In the genomic region with DNA sequence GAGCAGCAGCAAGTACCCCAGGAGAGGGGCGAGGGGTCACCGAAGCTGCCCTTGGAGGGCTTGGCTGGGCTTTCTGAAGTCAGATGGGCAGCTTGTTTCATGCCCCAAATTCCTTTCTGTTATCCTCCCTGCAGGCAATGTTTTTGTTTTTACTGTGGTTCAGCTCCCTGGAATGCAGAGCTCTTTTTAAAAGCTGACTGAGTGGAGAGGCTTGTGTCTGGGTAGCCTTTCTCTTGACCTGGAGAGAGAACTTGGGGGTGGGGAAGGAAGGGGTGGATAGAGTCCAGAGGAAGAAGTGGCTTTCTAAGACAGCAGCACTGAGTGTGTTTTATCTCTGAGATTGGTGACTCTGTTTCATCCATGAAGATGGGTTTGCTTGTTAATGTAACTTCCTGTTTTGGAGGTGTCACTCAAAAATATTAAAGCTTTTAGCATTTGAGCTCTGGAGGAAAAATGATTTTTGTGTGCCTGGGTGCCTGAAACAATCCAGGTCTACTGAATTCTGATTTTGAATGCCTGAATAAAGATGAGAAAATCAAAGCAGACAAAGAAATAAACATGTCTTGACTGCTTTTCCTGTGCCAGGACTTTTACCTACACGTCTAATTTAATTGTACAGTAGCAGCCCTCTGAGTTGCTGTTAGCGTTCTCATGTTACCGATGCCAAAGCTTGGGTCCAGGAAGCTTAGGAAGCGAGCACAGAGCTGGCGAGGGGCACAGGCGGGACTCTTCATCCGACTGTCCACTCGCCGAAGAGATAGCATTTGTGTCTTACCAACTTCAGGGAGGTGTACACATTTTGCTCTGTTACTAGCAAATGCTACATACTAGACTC, we compare ENCODE assay signal across 13 cellular contexts.
DNase-seq lines count a peak whose midpoint lies in the region; ATAC-seq, FAIRE-seq and TF ChIP-seq lines count a peak whose summit lies in the region.
"Had no signal": no experiment of that assay in that cellular context is flagged by ENCODE, and none has a peak within 500 bp of the region (broad histone marks: within the 10 kb centered on the region; RNA-seq: fewer than 3 reads in every experiment).

No MANE protein-coding gene starts in this region.

- WGBS in A549 (ENCODE audit: missing lambda C conversion rate), result 62% methylated on average over 11 of the region's 11 CpGs
- WGBS in pancreas, 2 donors, result 28 to 38% methylated on average over 11 of the region's 11 CpGs

- no peaks in the 10 kb centered on the region for H3K27me3 ChIP-seq in pancreas
- H3K27me3 ChIP-seq: ovary had no signal

- FAIRE-seq in A549 (lab: Jason Lieb, UNC) (no peak), pancreas (lab: Jason Lieb, UNC) (no peak)

- CTCF ChIA-PET in A549 (lab: Yijun Ruan, JAX), result no interaction called here

- no peak for TF ChIP-seq EP300 in A549 (IDR thresholded peaks at IDR 0.05)

- intact Hi-C loops in pancreas (cut with DNase I), result no loop called here

- DNase-seq in A549 (ENCODE audit: low read depth in 1 of 2, low spot score in 1 of 2), result no peak
- DNase-seq in HPDE6-E6E7 (ENCODE audit: extremely low spot score), result peak; percentile 15
- peak; percentile 70 for DNase-seq in astrocyte of the cerebellum (ENCODE audit: low read depth)
- peak; percentile 96 for DNase-seq in islet precursor cell
- DNase-seq in COLO668 (lab: John Stamatoyannopoulos, UW; ENCODE audit: unreplicated experiment), result no peak
- DNase-seq in pancreas, result no peak
- DNase-seq: activated CD4-positive, alpha-beta T cell treated with anti-CD3 and anti-CD28 coated beads for 36 hours; CD4-positive, CD25-positive, alpha-beta regulatory T cell; dermis blood vessel endothelial cell; NCI-H1930; ovary had no signal

- TF ChIP-seq CTCF in A549 (IDR thresholded peaks at IDR 0.05), result no peak
- TF ChIP-seq CTCF in astrocyte of the cerebellum (IDR thresholded peaks at IDR 0.05; ENCODE audit: low read depth, low read length, missing control alignments), result no peak
- no peak for TF ChIP-seq CTCF in pancreas (IDR thresholded peaks at IDR 0.05)

- H3K4me2 ChIP-seq in A549, result peak overlapping the region; percentile 41

- H3K27ac ChIP-seq in A549, result 0 out of 6 replicates have a peak overlapping the region, but pooled peaks of 1 of the 2 experiments have one; percentile 1
- H3K27ac ChIP-seq in pancreas, result no peak overlapping the region
- H3K27ac ChIP-seq: ovary had no signal

- TF ChIP-seq RAD21 in A549 (conservative IDR thresholded peaks at IDR 0.05 in 1 of 2, IDR thresholded peaks at IDR 0.05 in 1 of 2), result no peak

- POLR2A ChIA-PET in A549 (lab: Yijun Ruan, JAX), result no interaction called here

- no peak for TF ChIP-seq POLR2A in A549 (IDR thresholded peaks at IDR 0.05; ENCODE audit: low read length)

- in situ Hi-C loops in astrocyte of the cerebellum (cut with HindIII; ENCODE audit: low sequenced_read_pairs), result no loop called here

- H3K36me3 ChIP-seq in pancreas, result no peaks in the 10 kb centered on the region
- H3K36me3 ChIP-seq: ovary had no signal

- no peaks in the 10 kb centered on the region for H3K9me3 ChIP-seq in A549
- no peaks in the 10 kb centered on the region for H3K9me3 ChIP-seq in pancreas
- H3K9me3 ChIP-seq: ovary had no signal

- H3K4me3 ChIP-seq in A549 (no peak overlapping the region), astrocyte of the cerebellum (ENCODE audit: low read depth, low read length) (no peak overlapping the region), pancreas (no peak overlapping the region)
- H3K4me3 ChIP-seq: ovary had no signal

- ATAC-seq in A549 (no peak), HG03520 (IDR thresholded peaks at IDR 0.05; ENCODE audit: unreplicated experiment) (no peak), GM19351 (IDR thresholded peaks at IDR 0.05; ENCODE audit: unreplicated experiment) (no peak), pancreas (no peak)
- ATAC-seq: activated CD4-positive, alpha-beta T cell treated with anti-CD3 and anti-CD28 coated beads for 36 hours had no signal

- H3K4me1 ChIP-seq in A549 (peaks cover 5% of the 10 kb centered on the region; the same call in 1 of the 3 replicates), pancreas (no peaks in the 10 kb centered on the region)

TF ChIP-seq in A549, 52 proteins besides CTCF, POLR2A, EP300 and RAD21:
- no peak for TF ChIP-seq NR3C1 (IDR thresholded peaks at IDR 0.05)
- no peak for TF ChIP-seq RFX5 (IDR thresholded peaks at IDR 0.05)
- TF ChIP-seq, protein P1, sequence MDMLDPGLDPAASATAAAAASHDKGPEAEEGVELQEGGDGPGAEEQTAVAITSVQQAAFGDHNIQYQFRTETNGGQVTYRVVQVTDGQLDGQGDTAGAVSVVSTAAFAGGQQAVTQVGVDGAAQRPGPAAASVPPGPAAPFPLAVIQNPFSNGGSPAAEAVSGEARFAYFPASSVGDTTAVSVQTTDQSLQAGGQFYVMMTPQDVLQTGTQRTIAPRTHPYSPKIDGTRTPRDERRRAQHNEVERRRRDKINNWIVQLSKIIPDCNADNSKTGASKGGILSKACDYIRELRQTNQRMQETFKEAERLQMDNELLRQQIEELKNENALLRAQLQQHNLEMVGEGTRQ (IDR thresholded peaks at IDR 0.05), result no peak
- TF ChIP-seq, protein P2, sequence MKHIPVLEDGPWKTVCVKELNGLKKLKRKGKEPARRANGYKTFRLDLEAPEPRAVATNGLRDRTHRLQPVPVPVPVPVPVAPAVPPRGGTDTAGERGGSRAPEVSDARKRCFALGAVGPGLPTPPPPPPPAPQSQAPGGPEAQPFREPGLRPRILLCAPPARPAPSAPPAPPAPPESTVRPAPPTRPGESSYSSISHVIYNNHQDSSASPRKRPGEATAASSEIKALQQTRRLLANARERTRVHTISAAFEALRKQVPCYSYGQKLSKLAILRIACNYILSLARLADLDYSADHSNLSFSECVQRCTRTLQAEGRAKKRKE (CRISPR knock-in tag; IDR thresholded peaks at IDR 0.05; ENCODE audit: low read depth), result no peak
- TF ChIP-seq NPAS2 (CRISPR knock-in tag; IDR thresholded peaks at IDR 0.05; ENCODE audit: borderline replicate concordance), result no peak
- no peak for TF ChIP-seq FOSB (CRISPR knock-in tag; IDR thresholded peaks at IDR 0.05)
- no peak for TF ChIP-seq TP53 (CRISPR knock-in tag; IDR thresholded peaks at IDR 0.05)
- TF ChIP-seq, protein P3, sequence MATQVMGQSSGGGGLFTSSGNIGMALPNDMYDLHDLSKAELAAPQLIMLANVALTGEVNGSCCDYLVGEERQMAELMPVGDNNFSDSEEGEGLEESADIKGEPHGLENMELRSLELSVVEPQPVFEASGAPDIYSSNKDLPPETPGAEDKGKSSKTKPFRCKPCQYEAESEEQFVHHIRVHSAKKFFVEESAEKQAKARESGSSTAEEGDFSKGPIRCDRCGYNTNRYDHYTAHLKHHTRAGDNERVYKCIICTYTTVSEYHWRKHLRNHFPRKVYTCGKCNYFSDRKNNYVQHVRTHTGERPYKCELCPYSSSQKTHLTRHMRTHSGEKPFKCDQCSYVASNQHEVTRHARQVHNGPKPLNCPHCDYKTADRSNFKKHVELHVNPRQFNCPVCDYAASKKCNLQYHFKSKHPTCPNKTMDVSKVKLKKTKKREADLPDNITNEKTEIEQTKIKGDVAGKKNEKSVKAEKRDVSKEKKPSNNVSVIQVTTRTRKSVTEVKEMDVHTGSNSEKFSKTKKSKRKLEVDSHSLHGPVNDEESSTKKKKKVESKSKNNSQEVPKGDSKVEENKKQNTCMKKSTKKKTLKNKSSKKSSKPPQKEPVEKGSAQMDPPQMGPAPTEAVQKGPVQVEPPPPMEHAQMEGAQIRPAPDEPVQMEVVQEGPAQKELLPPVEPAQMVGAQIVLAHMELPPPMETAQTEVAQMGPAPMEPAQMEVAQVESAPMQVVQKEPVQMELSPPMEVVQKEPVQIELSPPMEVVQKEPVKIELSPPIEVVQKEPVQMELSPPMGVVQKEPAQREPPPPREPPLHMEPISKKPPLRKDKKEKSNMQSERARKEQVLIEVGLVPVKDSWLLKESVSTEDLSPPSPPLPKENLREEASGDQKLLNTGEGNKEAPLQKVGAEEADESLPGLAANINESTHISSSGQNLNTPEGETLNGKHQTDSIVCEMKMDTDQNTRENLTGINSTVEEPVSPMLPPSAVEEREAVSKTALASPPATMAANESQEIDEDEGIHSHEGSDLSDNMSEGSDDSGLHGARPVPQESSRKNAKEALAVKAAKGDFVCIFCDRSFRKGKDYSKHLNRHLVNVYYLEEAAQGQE (IDR thresholded peaks at IDR 0.05), result no peak
- no peak for TF ChIP-seq HOXB13 (CRISPR knock-in tag; IDR thresholded peaks at IDR 0.05; ENCODE audit: low read depth)
- no peak for TF ChIP-seq BHLHE40 (IDR thresholded peaks at IDR 0.05; ENCODE audit: low read depth, low read length)
- TF ChIP-seq, protein P4, sequence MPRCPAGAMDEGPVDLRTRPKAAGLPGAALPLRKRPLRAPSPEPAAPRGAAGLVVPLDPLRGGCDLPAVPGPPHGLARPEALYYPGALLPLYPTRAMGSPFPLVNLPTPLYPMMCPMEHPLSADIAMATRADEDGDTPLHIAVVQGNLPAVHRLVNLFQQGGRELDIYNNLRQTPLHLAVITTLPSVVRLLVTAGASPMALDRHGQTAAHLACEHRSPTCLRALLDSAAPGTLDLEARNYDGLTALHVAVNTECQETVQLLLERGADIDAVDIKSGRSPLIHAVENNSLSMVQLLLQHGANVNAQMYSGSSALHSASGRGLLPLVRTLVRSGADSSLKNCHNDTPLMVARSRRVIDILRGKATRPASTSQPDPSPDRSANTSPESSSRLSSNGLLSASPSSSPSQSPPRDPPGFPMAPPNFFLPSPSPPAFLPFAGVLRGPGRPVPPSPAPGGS (IDR thresholded peaks at IDR 0.05), result no peak
- TF ChIP-seq ZNF302 (CRISPR knock-in tag; IDR thresholded peaks at IDR 0.05), result no peak
- no peak for TF ChIP-seq SREBF2 (IDR thresholded peaks at IDR 0.05)

Comparison
In these comparisons a context has a peak if more than half of its experiments do, and no peak if none do; other contexts are left out.
1. DNase-seq: peak in HPDE6-E6E7 (single experiment), astrocyte of the cerebellum (single experiment) and islet precursor cell (single experiment); none in A549 (0 of 2), COLO668 (single experiment) and pancreas (0 of 6).